In genomic region chr2:7034313-7034712, GRCh38 we compare ENCODE assay signal across 10 cellular contexts.
DNase-seq lines count a peak whose midpoint lies in the region; ATAC-seq, FAIRE-seq and TF ChIP-seq lines count a peak whose summit lies in the region.
"Had no signal": no experiment of that assay in that cellular context is flagged by ENCODE, and none has a peak within 500 bp of the region (broad histone marks: within the 10 kb centered on the region; RNA-seq: fewer than 3 reads in every experiment).

No MANE protein-coding gene starts in this region.

- no peak overlapping the region for H4K5ac ChIP-seq in H9 (ENCODE audit: insufficient read length, low read depth, low read length)

- no peak overlapping the region for H2AK5ac ChIP-seq in H9 (ENCODE audit: insufficient read length, low read length)

- 0 out of 3 replicates have a peak, but pooled peaks cover 4% of the 10 kb centered on the region for H3K4me1 ChIP-seq in A549
- no peaks in the 10 kb centered on the region for H3K4me1 ChIP-seq in H9 (ENCODE audit: insufficient read depth, low read length)
- H3K4me1 ChIP-seq: right lobe of liver had no signal

- no peak overlapping the region for H3K4ac ChIP-seq in H9 (ENCODE audit: low read depth, low read length)

- no peak overlapping the region for H2BK20ac ChIP-seq in H9 (ENCODE audit: low read depth, low read length, poor library complexity, severe bottlenecking)

- H4K91ac ChIP-seq in H9 (ENCODE audit: insufficient read length, low read depth, low read length) = no peak overlapping the region

- H3K4me1 Mint-ChIP-seq in H9 = no peaks in the 10 kb centered on the region; a peak in 1 of 4 replicates
- peaks cover 16% of the 10 kb centered on the region for H3K4me1 Mint-ChIP-seq in activated T-helper 17 cell treated with anti-CD3 and anti-CD28 coated beads, Interleukin-2, amount 50 U/mL, for 72 hours

- H4K20me1 ChIP-seq in H9 (ENCODE audit: control insufficient read depth, insufficient read depth, insufficient read length) = no peaks in the 10 kb centered on the region

- H3K4me3 Mint-ChIP-seq in H9 = no peak overlapping the region
- no peak overlapping the region for H3K4me3 Mint-ChIP-seq in activated T-helper 17 cell treated with anti-CD3 and anti-CD28 coated beads, Interleukin-2, amount 50 U/mL, for 72 hours

- H3K23ac ChIP-seq in H9 (ENCODE audit: insufficient read length, low read depth, low read length) = no peak overlapping the region

- POLR2A ChIA-PET in A549 (lab: Yijun Ruan, JAX) = no interaction called here

- H3K4me3 ChIP-seq in A549 (no peak overlapping the region), astrocyte of the cerebellum (ENCODE audit: low read depth, low read length) (no peak overlapping the region)
- H3K4me3 ChIP-seq: right lobe of liver had no signal

- no peak overlapping the region for H2BK15ac ChIP-seq in H9 (ENCODE audit: low read depth, low read length)

- WGBS in A549 (ENCODE audit: missing lambda C conversion rate) = 77% methylated on average over 14 of the region's 14 CpGs
- no CpG with 5 or more reads among the region's 14 CpGs for WGBS in H9 (ENCODE audit: extremely low coverage, insufficient read length, low lambda C conversion rate)

- H3K9me3 ChIP-seq in A549 (no peaks in the 10 kb centered on the region), H9 (ENCODE audit: control insufficient read depth, low read depth, low read length) (no peaks in the 10 kb centered on the region)
- H3K9me3 ChIP-seq: ascending aorta, right lobe of liver had no signal

- H3K14ac ChIP-seq in H9 (ENCODE audit: insufficient read depth, low read length) = no peak overlapping the region

- CTCF ChIA-PET in A549 (lab: Yijun Ruan, JAX) = interaction anchor here (1.0 to 4.3 kb wide), 6 partner anchors 10 to 188 kb away, joined by 3 to 34 read pairs (median 4); no protein-coding TSS in a partner anchor

- TF ChIP-seq EP300 in A549 (IDR thresholded peaks at IDR 0.05) = no peak

- peak overlapping the region in 1 of 3 experiments; percentile 53; a peak in 1 of 7 replicates for H3K27ac Mint-ChIP-seq in H9
- no peak overlapping the region for H3K27ac Mint-ChIP-seq in activated T-helper 17 cell treated with anti-CD3 and anti-CD28 coated beads, Interleukin-2, amount 50 U/mL, for 72 hours

- H2BK5ac ChIP-seq in H9 (ENCODE audit: insufficient read length, low read length) = no peak overlapping the region

- DNase-seq in A549 (ENCODE audit: low read depth in 1 of 2, low spot score in 1 of 2) (peak in 1 of 2 experiments; percentile 19), H9 (peak; percentile 58), astrocyte of the cerebellum (ENCODE audit: low read depth) (no peak), iPS-NIHi11 (ENCODE audit: low spot score) (peak; percentile 29), erythroblast (lab: John Stamatoyannopoulos, UW) (no peak), NCI-H345 (lab: John Stamatoyannopoulos, UW) (no peak)
- DNase-seq in stimulated activated naive CD4-positive, alpha-beta T cell treated with Interleukin-2 at 50 U/mL for 16 hours (lab: John Stamatoyannopoulos, UW) = no peak
- DNase-seq: right lobe of liver had no signal

- H2BK120ac ChIP-seq in H9 (ENCODE audit: low read depth, low read length, poor library complexity, severe bottlenecking) = no peak overlapping the region

- H3K23me2 ChIP-seq in H9 (ENCODE audit: insufficient read length, low read depth, low read length, poor library complexity, severe bottlenecking) = no peaks in the 10 kb centered on the region

- H3K9ac ChIP-seq in H9 (ENCODE audit: extremely low read depth, insufficient read length, low read length) = no peak overlapping the region

- H3K27ac ChIP-seq in A549 (no peak overlapping the region), H9 (ENCODE audit: insufficient read length, low read depth, low read length) (no peak overlapping the region)
- H3K27ac ChIP-seq: ascending aorta, right lobe of liver had no signal

- H3K56ac ChIP-seq in H9 (ENCODE audit: insufficient read length, low read depth, low read length) = no peak overlapping the region

- no peak overlapping the region for H2AFZ ChIP-seq in H9 (ENCODE audit: low read length)

- ATAC-seq in A549 = peak; percentile 44 to 63; a peak in 4 of 6 replicates
- no peak for ATAC-seq in activated T-helper 17 cell treated with anti-CD3 and anti-CD28 coated beads, Interleukin-2, amount 50 U/mL, for 72 hours (replicated peaks)

- in situ Hi-C loops in astrocyte of the cerebellum (cut with HindIII; ENCODE audit: low sequenced_read_pairs) = no loop called here

- no peak overlapping the region for H4K8ac ChIP-seq in H9 (replicated peaks; ENCODE audit: insufficient read length, low read depth, low read length)

- TF ChIP-seq CTCF in A549 (IDR thresholded peaks at IDR 0.05) (peak; percentile 21; the same call in 2 of the 3 replicates), H9 (conservative IDR thresholded peaks at IDR 0.05) (peak; percentile 43; the same call in 2 of the 3 replicates), astrocyte of the cerebellum (IDR thresholded peaks at IDR 0.05; ENCODE audit: low read depth, low read length, missing control alignments) (peak; percentile 38)

- no peaks in the 10 kb centered on the region; the same call in 1 of the 2 replicates for H3K27me3 Mint-ChIP-seq in H9 (ENCODE audit: low read depth)
- no peaks in the 10 kb centered on the region for H3K27me3 Mint-ChIP-seq in activated T-helper 17 cell treated with anti-CD3 and anti-CD28 coated beads, Interleukin-2, amount 50 U/mL, for 72 hours

- H3K27me3 ChIP-seq in H9 (ENCODE audit: insufficient read depth, low read length) = no peaks in the 10 kb centered on the region
- H3K27me3 ChIP-seq: ascending aorta, right lobe of liver had no signal

- peaks cover 0 to 3% of the 10 kb centered on the region in 2 experiments; a peak in 1 of 5 replicates for H3K9me3 Mint-ChIP-seq in H9
- no peaks in the 10 kb centered on the region for H3K9me3 Mint-ChIP-seq in activated T-helper 17 cell treated with anti-CD3 and anti-CD28 coated beads, Interleukin-2, amount 50 U/mL, for 72 hours

- no peaks in the 10 kb centered on the region for H3K79me1 ChIP-seq in H9 (ENCODE audit: insufficient read depth, low read depth, low read length, poor library complexity, severe bottlenecking)

- no peak for FAIRE-seq in A549 (lab: Jason Lieb, UNC)

- no peak overlapping the region for H3T11ph ChIP-seq in H9 (ENCODE audit: low read length)

- no peak overlapping the region for H2BK12ac ChIP-seq in H9 (ENCODE audit: insufficient read length, low read depth, low read length)

- H3K79me2 ChIP-seq in H9 (ENCODE audit: insufficient read depth, low read length) = no peaks in the 10 kb centered on the region

- H3K18ac ChIP-seq in H9 (ENCODE audit: insufficient read length, low read depth, low read length) = no peak overlapping the region

- H3K36me3 Mint-ChIP-seq in H9 (ENCODE audit: insufficient read depth in 1 of 3, low read depth in 3 of 3) = peaks cover 4 to 24% (median 9%) of the 10 kb centered on the region in 3 experiments
- peaks cover 45% of the 10 kb centered on the region for H3K36me3 Mint-ChIP-seq in activated T-helper 17 cell treated with anti-CD3 and anti-CD28 coated beads, Interleukin-2, amount 50 U/mL, for 72 hours (ENCODE audit: low read depth)

- TF ChIP-seq RAD21 in A549 (conservative IDR thresholded peaks at IDR 0.05 in 1 of 2, IDR thresholded peaks at IDR 0.05 in 1 of 2) = peak in 1 of 2 experiments; percentile 12; a peak in 1 of 5 replicates

- TF ChIP-seq POLR2A in A549 (IDR thresholded peaks at IDR 0.05; ENCODE audit: low read length) = no peak
- no peak for TF ChIP-seq POLR2A in erythroblast (IDR thresholded peaks at IDR 0.05; ENCODE audit: low read length)

- no peak overlapping the region for H3K4me2 ChIP-seq in A549
- H3K4me2 ChIP-seq in H9 (ENCODE audit: insufficient read depth, insufficient read length, low read length) = no peak overlapping the region

TF ChIP-seq in A549, 52 proteins besides CTCF, POLR2A, EP300 and RAD21:
- no peak for TF ChIP-seq NPAS2 (CRISPR knock-in tag; IDR thresholded peaks at IDR 0.05; ENCODE audit: borderline replicate concordance)
- no peak for TF ChIP-seq REST (IDR thresholded peaks at IDR 0.05)
- TF ChIP-seq RCOR1 (IDR thresholded peaks at IDR 0.05; ENCODE audit: low read depth, low read length) = no peak
- no peak for TF ChIP-seq POLR2AphosphoS2 (conservative IDR thresholded peaks at IDR 0.05; ENCODE audit: low read length)
- TF ChIP-seq RFX5 (IDR thresholded peaks at IDR 0.05) = no peak
- no peak for TF ChIP-seq HOXB13 (CRISPR knock-in tag; IDR thresholded peaks at IDR 0.05; ENCODE audit: low read depth)
- no peak for TF ChIP-seq CBX8 (IDR thresholded peaks at IDR 0.05)
- TF ChIP-seq ZSCAN20 (CRISPR knock-in tag; IDR thresholded peaks at IDR 0.05) = no peak
TF ChIP-seq in A549: peak in this region for 0.

Comparison
In these comparisons a context has a peak if more than half of its experiments do, and no peak if none do; other contexts are left out.
1. DNase-seq: peak in H9 (single experiment) and iPS-NIHi11 (single experiment); none in astrocyte of the cerebellum (single experiment), erythroblast (0 of 2), NCI-H345 (single experiment) and stimulated activated naive CD4-positive, alpha-beta T cell treated with Interleukin-2 at 50 U/mL for 16 hours (single experiment).
2. Peak in every context shown above with its lines, with median percentiles within 50 percentile points of each other: CTCF ChIP-seq.